1 cellular context compared by ENCODE assay signal in genomic region chr2:225411452-225411851, GRCh38.
TF ChIP-seq lines count a peak whose summit lies in the region.

No MANE protein-coding gene starts in this region.

TF ChIP-seq in HCT116, 20 proteins besides CTCF, POLR2A, EP300 and RAD21 (continued from another document):
- no peak for TF ChIP-seq REST (IDR thresholded peaks at IDR 0.05; ENCODE audit: low read depth)
- TF ChIP-seq SIN3A (IDR thresholded peaks at IDR 0.05; ENCODE audit: low read depth), result no peak
- TF ChIP-seq SP1 (IDR thresholded peaks at IDR 0.05; ENCODE audit: low read depth), result no peak
- no peak for TF ChIP-seq CBX3 (IDR thresholded peaks at IDR 0.05; ENCODE audit: low read depth)
- no peak for TF ChIP-seq EGR1 (IDR thresholded peaks at IDR 0.05; ENCODE audit: low read depth)
- TF ChIP-seq ZBTB33 (IDR thresholded peaks at IDR 0.05; ENCODE audit: extremely low read depth, insufficient replicate concordance, low read length), result no peak
- no peak for TF ChIP-seq YY1 (IDR thresholded peaks at IDR 0.05; ENCODE audit: extremely low read depth, insufficient replicate concordance, low read depth, low read length)
- TF ChIP-seq MAX (IDR thresholded peaks at IDR 0.05), result no peak
- no peak for TF ChIP-seq JUND (IDR thresholded peaks at IDR 0.05)
- no peak for TF ChIP-seq POLR2AphosphoS5 (IDR thresholded peaks at IDR 0.05; ENCODE audit: low read depth, low read length)
- no peak for TF ChIP-seq EZH2 (IDR thresholded peaks at IDR 0.05)
TF ChIP-seq in HCT116: peak in this region for 0.
